In genomic region chr20:59333260-59333845, GRCh38 we compare ENCODE assay signal across 35 cellular contexts. TPM values are rescaled to one million over a fixed set of nuclear protein-coding genes. Genes with fewer than 3 reads are reported as not detected.
"Had no signal": no experiment of that assay in that cellular context is flagged by ENCODE, and none has a peak within 500 bp of the region (broad histone marks: within the 10 kb centered on the region; RNA-seq: fewer than 3 reads in every experiment).

No MANE protein-coding gene starts in this region.

- H3K27ac ChIP-seq: adrenal gland, body of pancreas, epithelial cell of prostate, esophagus squamous epithelium, gastroesophageal sphincter, VCaP had no signal

- DNase-seq: activated CD4-positive, alpha-beta memory T cell treated with anti-CD3 and anti-CD28 coated beads for 36 hours; activated CD4-positive, alpha-beta T cell treated with anti-CD3 and anti-CD28 coated beads for 48 hours; activated CD4-positive, alpha-beta T cell treated with anti-CD3 and anti-CD28 coated beads, Interleukin-2, amount 50 U/mL, for 1 hour; activated CD8-positive, alpha-beta memory T cell treated with anti-CD3 and anti-CD28 coated beads, Interleukin-2, amount 10 ng/mL, durations not matched to agents 7 days and 5 days; activated CD8-positive, alpha-beta memory T cell treated with anti-CD3 and anti-CD28 coated beads, Interleukin-2, amount 50 U/mL, for 4 hours; activated CD8-positive, alpha-beta T cell treated with anti-CD3 and anti-CD28 coated beads, Interleukin-2, amount 10 ng/mL, durations not matched to agents 7 days and 5 days; activated effector memory CD4-positive, alpha-beta T cell treated with anti-CD3 and anti-CD28 coated beads, Interleukin-2, amount 50 U/mL, for 16 hours; activated naive CD4-positive, alpha-beta T cell treated with anti-CD3 and anti-CD28 coated beads for 36 hours; activated naive CD8-positive, alpha-beta T cell treated with anti-CD3 and anti-CD28 coated beads for 36 hours; activated naive CD8-positive, alpha-beta T cell treated with anti-CD3 and anti-CD28 coated beads, Interleukin-2, amount 50 U/mL, for 24 hours; activated T-cell treated with anti-CD3 and anti-CD28 coated beads, Interleukin-2, amount 50 U/mL, for 1 hour; activated T-cell treated with anti-CD3 and anti-CD28 coated beads, Interleukin-2, amount 50 U/mL, for 48 hours; amygdala; aorta; caudate nucleus; effector CD8-positive, alpha-beta T cell; esophagus squamous epithelium; foreskin melanocyte; T-helper 2 cell had no signal

- H3K4me3 ChIP-seq: adrenal gland, body of pancreas, esophagus squamous epithelium, gastroesophageal sphincter had no signal

- H3K4me1 ChIP-seq: adrenal gland, body of pancreas, esophagus squamous epithelium, gastroesophageal sphincter had no signal

- H3K27me3 ChIP-seq: adrenal gland, body of pancreas had no signal

- H3K9me3 ChIP-seq: adrenal gland, body of pancreas, esophagus squamous epithelium, gastroesophageal sphincter had no signal

- FAIRE-seq: colon, endometrium, endothelial cell of umbilical vein had no signal

- H3K36me3 ChIP-seq: adrenal gland, esophagus squamous epithelium, gastroesophageal sphincter had no signal

RNA-seq across cellular contexts. Expression of gene EDN3, which starts 32.9 kb away (rescaled TPM):
- total RNA-seq: activated CD8-positive, alpha-beta memory T cell treated with anti-CD3 and anti-CD28 coated beads for 36 hours; activated CD8-positive, alpha-beta memory T cell treated with anti-CD3 and anti-CD28 coated beads, Interleukin-2, amount 10 ng/mL, durations not matched to agents 7 days and 5 days; activated CD8-positive, alpha-beta T cell treated with anti-CD3 and anti-CD28 coated beads, Interleukin-2, amount 10 ng/mL, durations not matched to agents 7 days and 5 days; activated naive CD4-positive, alpha-beta T cell treated with anti-CD3 and anti-CD28 coated beads for 36 hours; activated naive CD8-positive, alpha-beta T cell treated with anti-CD3 and anti-CD28 coated beads for 36 hours; activated T-helper 1 cell treated with anti-CD3 and anti-CD28 coated beads, Interleukin-12 subunit alpha, Interleukin-12 subunit beta, Interleukin-2, Interleukin-4 antibody, amounts not matched to agents 30 ng/mL and 10 ng/mL and 1 ng/mL, durations not matched to agents 14 hours and 24 hours and 36 hours; activated T-helper 2 cell treated with anti-CD3 and anti-CD28 coated beads, Interferon-gamma antibody, Interleukin-2, Interleukin-4, amounts not matched to agents 10 μg/mL and 5 μg/mL and 100 μg/mL, durations not matched to agents 14 hours and 24 hours and 36 hours; aorta; dermis microvascular lymphatic vessel endothelial cell; endothelial cell of umbilical vein; fibroblast of lung; fibroblast of villous mesenchyme; glomerular endothelial cell; T-helper 1 cell treated with Interleukin-12 subunit alpha and Interleukin-12 subunit beta and Interleukin-4 antibody, amounts not matched to agents 30 ng/mL and 1 ng/mL, for 36 hours had no signal
- polyA plus RNA-seq: endothelial cell of umbilical vein, fibroblast of lung had no signal
